ENCODE assay signal across 1 cellular context in genomic region chr17:8963665-8964258, GRCh38.
TF ChIP-seq lines count a peak whose summit lies in the region.

No MANE protein-coding gene starts in this region.

TF ChIP-seq in GM12878, 131 proteins besides CTCF, POLR2A, EP300 and RAD21 (continued from another document):
- TF ChIP-seq SKIL (IDR thresholded peaks at IDR 0.05; ENCODE audit: low read depth, poor library complexity, severe bottlenecking), result no peak
- no peak for TF ChIP-seq NR2C1 (IDR thresholded peaks at IDR 0.05)
- no peak for TF ChIP-seq RB1 (IDR thresholded peaks at IDR 0.05; ENCODE audit: borderline replicate concordance)
- TF ChIP-seq HCFC1 (IDR thresholded peaks at IDR 0.05; ENCODE audit: low read length), result no peak
- TF ChIP-seq, protein P1, sequence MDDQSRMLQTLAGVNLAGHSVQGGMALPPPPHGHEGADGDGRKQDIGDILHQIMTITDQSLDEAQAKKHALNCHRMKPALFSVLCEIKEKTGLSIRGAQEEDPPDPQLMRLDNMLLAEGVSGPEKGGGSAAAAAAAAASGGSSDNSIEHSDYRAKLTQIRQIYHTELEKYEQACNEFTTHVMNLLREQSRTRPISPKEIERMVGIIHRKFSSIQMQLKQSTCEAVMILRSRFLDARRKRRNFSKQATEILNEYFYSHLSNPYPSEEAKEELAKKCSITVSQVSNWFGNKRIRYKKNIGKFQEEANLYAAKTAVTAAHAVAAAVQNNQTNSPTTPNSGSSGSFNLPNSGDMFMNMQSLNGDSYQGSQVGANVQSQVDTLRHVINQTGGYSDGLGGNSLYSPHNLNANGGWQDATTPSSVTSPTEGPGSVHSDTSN (IDR thresholded peaks at IDR 0.05; ENCODE audit: insufficient replicate concordance, low read depth, low read length), result no peak
- TF ChIP-seq HDGF (IDR thresholded peaks at IDR 0.05), result 0 out of 2 replicates have a peak, but pooled peaks have one; percentile 5
- TF ChIP-seq NR2C2 (IDR thresholded peaks at IDR 0.05; ENCODE audit: borderline replicate concordance, control insufficient read depth, insufficient read length, low read depth), result no peak
- no peak for TF ChIP-seq FOXM1 (IDR thresholded peaks at IDR 0.05; ENCODE audit: low read depth, low read length)
- 0 out of 2 replicates have a peak, but pooled peaks have one; percentile 22 for TF ChIP-seq ZNF687 (IDR thresholded peaks at IDR 0.05)
- no peak for TF ChIP-seq MEF2B (IDR thresholded peaks at IDR 0.05; ENCODE audit: partially characterized antibody, poor library complexity, severe bottlenecking)
- no peak for TF ChIP-seq ZNF622 (IDR thresholded peaks at IDR 0.05)
